ENCODE assay signal across 8 cellular contexts in the genomic region with DNA sequence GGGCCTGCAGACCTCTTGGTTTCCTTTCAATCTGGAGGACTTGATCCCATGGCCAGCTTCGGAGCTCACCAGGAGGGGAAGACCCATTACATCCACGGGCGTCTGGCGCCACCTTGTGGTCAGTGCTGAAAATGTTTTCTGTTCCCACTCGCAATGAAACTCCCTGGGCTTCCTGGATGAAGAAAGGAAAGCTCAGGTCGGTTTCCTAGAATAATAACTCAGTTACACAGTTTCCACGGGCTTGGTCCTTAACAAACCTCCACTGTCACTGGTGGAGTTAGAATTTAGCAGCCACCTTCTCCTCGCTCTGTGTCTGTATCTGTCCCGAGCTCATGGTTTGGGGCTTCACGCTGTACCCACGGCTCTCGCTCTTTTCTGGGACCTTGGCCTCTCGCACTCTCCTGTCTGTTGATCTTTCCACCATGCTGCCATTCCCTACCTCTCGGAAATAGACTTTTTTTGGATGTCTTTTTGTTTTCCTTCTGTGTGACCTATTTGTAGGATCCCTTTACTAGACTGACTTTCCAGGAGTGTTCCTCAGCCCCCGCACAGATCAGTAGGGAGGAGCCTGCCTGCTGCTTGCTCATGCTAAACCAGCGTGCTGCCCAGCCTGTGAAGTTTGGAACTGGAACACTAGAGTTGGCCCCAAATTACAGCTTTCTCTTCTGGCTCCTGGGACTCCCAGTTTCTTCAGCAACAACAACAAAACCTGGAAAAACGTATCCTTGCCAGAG. TPM values are rescaled to one million over a fixed set of nuclear protein-coding genes. Genes with fewer than 3 reads are reported as not detected.
A peak's percentile ranks its signal among the peaks of the same experiment; 100 is the strongest.
DNase-seq lines count a peak whose midpoint lies in the region; ATAC-seq and TF ChIP-seq lines count a peak whose summit lies in the region.

No MANE protein-coding gene starts in this region.

- peak overlapping the region; percentile 68 for H3K4me2 ChIP-seq in mesenchymal stem cell (ENCODE audit: low read length, poor library complexity, severe bottlenecking)

- peak; percentile 78 for ATAC-seq in GM19463 (IDR thresholded peaks at IDR 0.05; ENCODE audit: unreplicated experiment)
- ATAC-seq in effector memory CD8-positive, alpha-beta T cell (replicated peaks): peak; percentile 91

- no peak overlapping the region for H2BK120ac ChIP-seq in mesenchymal stem cell (ENCODE audit: low read depth, low read length)

- peak; percentile 79 for DNase-seq in CD14-positive monocyte (ENCODE audit: low spot score)
- DNase-seq in HT1080 (ENCODE audit: low read depth): peak; percentile 92
- peak; percentile 10 for DNase-seq in NK-92 (lab: John Stamatoyannopoulos, UW; ENCODE audit: unreplicated experiment)
- peak; percentile 95 for DNase-seq in activated CD8-positive, alpha-beta memory T cell treated with anti-CD3 and anti-CD28 coated beads for 24 hours
- peak; percentile 83 to 84 (median 84) for DNase-seq in effector memory CD8-positive, alpha-beta T cell
- DNase-seq in mesenchymal stem cell: peak; percentile 87
- DNase-seq in stimulated activated CD8-positive, alpha-beta memory T cell treated with anti-CD3 and anti-CD28 coated beads, Interleukin-12 subunit alpha, Interleukin-12 subunit beta, amount 100 ng/mL, for 24 hours (ENCODE audit: extremely low read depth): peak; percentile 55

- peak overlapping the region in 4 of 7 donors; percentile 0 to 76 (median 63) for H3K27ac Mint-ChIP-seq in CD14-positive monocyte
- peak overlapping the region; percentile 63 to 88 for H3K27ac Mint-ChIP-seq in effector memory CD8-positive, alpha-beta T cell

- H3K27me3 ChIP-seq in mesenchymal stem cell (ENCODE audit: control insufficient read depth in 1 of 2, insufficient read depth in 1 of 2, low read length in 2 of 2): no peaks in the 10 kb centered on the region

- H3K27me3 Mint-ChIP-seq in CD14-positive monocyte (ENCODE audit: low read depth in 3 of 3): no peaks in the 10 kb centered on the region
- H3K27me3 Mint-ChIP-seq in effector memory CD8-positive, alpha-beta T cell: peaks cover 0 to 2% of the 10 kb centered on the region in 2 donors

- H4K91ac ChIP-seq in mesenchymal stem cell (ENCODE audit: low read length): peak overlapping the region; percentile 34

- H4K8ac ChIP-seq in mesenchymal stem cell (ENCODE audit: low read length): peak overlapping the region; percentile 91

- peak overlapping the region; percentile 85 for H3K9ac ChIP-seq in mesenchymal stem cell (ENCODE audit: low read length)

- H2AK5ac ChIP-seq in mesenchymal stem cell (ENCODE audit: low read length, severe bottlenecking): no peak overlapping the region

- H3K4me1 ChIP-seq in mesenchymal stem cell (ENCODE audit: control insufficient read depth, insufficient read depth, low read depth, low read length): peaks cover 10% of the 10 kb centered on the region

- no peaks in the 10 kb centered on the region for H3K9me3 ChIP-seq in mesenchymal stem cell (ENCODE audit: control insufficient read depth, low read length)

- intact Hi-C loops in CD14-positive monocyte (cut with micrococcal nuclease): loop anchor here (2.0 to 10.0 kb wide), 5 partner anchors 259 to 939 kb away; partner anchors contain the start of gene STAG1 (in 2 of the 2)

- H3K23ac ChIP-seq in mesenchymal stem cell (ENCODE audit: low read length in 2 of 2): no peak overlapping the region

- peak overlapping the region; percentile 21 for H2AFZ ChIP-seq in mesenchymal stem cell (ENCODE audit: low read depth, low read length)

- no peaks in the 10 kb centered on the region for H3K79me1 ChIP-seq in mesenchymal stem cell (replicated peaks; ENCODE audit: low read length, poor library complexity, severe bottlenecking)

- TF ChIP-seq CTCF in CD14-positive monocyte (IDR thresholded peaks at IDR 0.05): peak; percentile 91

- peaks cover 12% of the 10 kb centered on the region for H3K4me1 Mint-ChIP-seq in CD14-positive monocyte
- peaks cover 8 to 9% of the 10 kb centered on the region in 2 donors for H3K4me1 Mint-ChIP-seq in effector memory CD8-positive, alpha-beta T cell (ENCODE audit: low read depth in 2 of 2)

- peak overlapping the region in 1 of 2 experiments; percentile 89 for H3K18ac ChIP-seq in mesenchymal stem cell (ENCODE audit: low read depth in 1 of 2, low read length in 2 of 2)

- no peak overlapping the region for H2BK5ac ChIP-seq in mesenchymal stem cell (ENCODE audit: low read depth, low read length, poor library complexity, severe bottlenecking)

- peak overlapping the region in 1 of 2 experiments; percentile 46 for H3K4ac ChIP-seq in mesenchymal stem cell (ENCODE audit: low read depth in 1 of 2, low read length in 2 of 2)

- H3K27ac ChIP-seq in mesenchymal stem cell (ENCODE audit: low read length, poor library complexity, severe bottlenecking): no peak overlapping the region

- H3K4me3 Mint-ChIP-seq in CD14-positive monocyte: peak overlapping the region; percentile 81 to 96
- H3K4me3 Mint-ChIP-seq in effector memory CD8-positive, alpha-beta T cell: peak overlapping the region; percentile 58 to 76

- no peak overlapping the region for H2BK15ac ChIP-seq in mesenchymal stem cell (ENCODE audit: low read depth, poor library complexity, severe bottlenecking)

- H3K36me3 Mint-ChIP-seq in CD14-positive monocyte: no peaks in the 10 kb centered on the region
- H3K36me3 Mint-ChIP-seq in effector memory CD8-positive, alpha-beta T cell (ENCODE audit: insufficient read depth): peaks cover 2% of the 10 kb centered on the region

- no peak overlapping the region for H3K14ac ChIP-seq in mesenchymal stem cell (ENCODE audit: low read length in 2 of 2)

- no peak overlapping the region for H2BK12ac ChIP-seq in mesenchymal stem cell (ENCODE audit: low read length in 2 of 2)

- no peaks in the 10 kb centered on the region for H3K36me3 ChIP-seq in mesenchymal stem cell (ENCODE audit: control insufficient read depth in 1 of 2, insufficient read depth in 2 of 2, low read depth in 1 of 2, low read length in 2 of 2)

- WGBS in mesenchymal stem cell: 30% methylated on average over 17 of the region's 17 CpGs

- peaks cover 0 to 1% (median 0%) of the 10 kb centered on the region in 7 donors for H3K9me3 Mint-ChIP-seq in CD14-positive monocyte
- H3K9me3 Mint-ChIP-seq in effector memory CD8-positive, alpha-beta T cell: no peaks in the 10 kb centered on the region

- peak overlapping the region in 1 of 2 experiments; percentile 83 for H3K4me3 ChIP-seq in mesenchymal stem cell (ENCODE audit: insufficient read depth in 1 of 2, low read depth in 1 of 2, low read length in 2 of 2)

RNA-seq across cellular contexts. Expression of gene IL20RB, which starts 56.3 kb away (rescaled TPM):
- polyA plus RNA-seq in CD14-positive monocyte: under 1 TPM in 1 of 2 donors, not detected in 1; 0.16 TPM
- total RNA-seq in HT1080 (2014; rRNA removed; shearing (Covaris generic)): 1.1 TPM in 2 replicates
- polyA plus RNA-seq in HT1080 (2015; cell fraction: cytosol; rRNA removed): 1.3 and 1.6 TPM in 2 replicates
- 3.5 and 4.1 TPM in 2 replicates for polyA plus RNA-seq in HT1080 (2015; cell fraction: nucleus; rRNA removed)
- polyA plus RNA-seq in mesenchymal stem cell (2013, experiment 1 of 2): 2.4 TPM
- 2.5 TPM for polyA plus RNA-seq in mesenchymal stem cell (2013, experiment 2 of 2)

Comparison
In these comparisons a context has a peak if more than half of its experiments do, and no peak if none do; other contexts are left out.
1. DNase-seq: peak in every context shown above with its lines; median percentile 95 in activated CD8-positive, alpha-beta memory T cell treated with anti-CD3 and anti-CD28 coated beads for 24 hours; 92 in HT1080; 87 in mesenchymal stem cell; 84 in effector memory CD8-positive, alpha-beta T cell; 79 in CD14-positive monocyte; 55 in stimulated activated CD8-positive, alpha-beta memory T cell treated with anti-CD3 and anti-CD28 coated beads, Interleukin-12 subunit alpha, Interleukin-12 subunit beta, amount 100 ng/mL, for 24 hours; 10 in NK-92.